17 cellular contexts compared by ENCODE assay signal in genomic region chr16:67082891-67083290, GRCh38.
"Had no signal": no experiment of that assay in that cellular context is flagged by ENCODE, and none has a peak within 500 bp of the region (broad histone marks: within the 10 kb centered on the region; RNA-seq: fewer than 3 reads in every experiment).

No MANE protein-coding gene starts in this region.

- H3K36me3 ChIP-seq: right atrium auricular region, uterus had no signal

- H3K4me3 ChIP-seq: cardiac muscle cell, lung, right atrium auricular region, tibial nerve, uterus had no signal

- H3K9me3 ChIP-seq: neutrophil, right atrium auricular region, tibial nerve, uterus had no signal

- H3K27me3 ChIP-seq: cardiac muscle cell, neutrophil, right atrium auricular region, tibial nerve, uterus had no signal

- H3K4me1 ChIP-seq: right atrium auricular region, uterus had no signal

- H3K27ac ChIP-seq: cardiac muscle cell, neutrophil, right atrium auricular region, tibial nerve, uterus, WERI-Rb-1 had no signal

- DNase-seq: activated CD4-positive, alpha-beta T cell treated with anti-CD3 and anti-CD28 coated beads for 1 hour; activated CD8-positive, alpha-beta memory T cell treated with anti-CD3 and anti-CD28 coated beads for 24 hours; activated CD8-positive, alpha-beta memory T cell treated with anti-CD3 and anti-CD28 coated beads, Interleukin-2, amount 50 U/mL, for 48 hours; activated effector memory CD4-positive, alpha-beta T cell treated with anti-CD3 and anti-CD28 coated beads, Interleukin-2, amount 50 U/mL, for 16 hours; activated naive CD4-positive, alpha-beta T cell treated with anti-CD3 and anti-CD28 coated beads, Interleukin-2, amount 50 U/mL, for 16 hours; activated T-cell treated with anti-CD3 and anti-CD28 coated beads, Interleukin-2, amount 50 U/mL, for 48 hours; dermis blood vessel endothelial cell; effector memory CD4-positive, alpha-beta T cell; islet precursor cell; T-helper 2 cell; uterus; WERI-Rb-1 had no signal
